In genomic region chr10:79127151-79127961, GRCh38 we compare ENCODE assay signal across 1 cellular context.
TF ChIP-seq lines count a peak whose summit lies in the region.

No MANE protein-coding gene starts in this region.

TF ChIP-seq in HepG2, 621 proteins besides CTCF, POLR2A, EP300 and RAD21 (continued from another document and continues in another):
- no peak for TF ChIP-seq ZNF597 (CRISPR knock-in tag; IDR thresholded peaks at IDR 0.05)
- peak; percentile 34; the same call in 1 of the 2 replicates for TF ChIP-seq CSRNP1 (CRISPR knock-in tag; IDR thresholded peaks at IDR 0.05)
- no peak for TF ChIP-seq BORCS8-MEF2B (CRISPR knock-in tag; IDR thresholded peaks at IDR 0.05)
- no peak for TF ChIP-seq MAFK (conservative IDR thresholded peaks at IDR 0.05 in 1 of 2, IDR thresholded peaks at IDR 0.05 in 1 of 2; ENCODE audit: low read length in 2 of 2)
- TF ChIP-seq KDM4B (CRISPR knock-in tag; IDR thresholded peaks at IDR 0.05): no peak
- TF ChIP-seq SMC3 (IDR thresholded peaks at IDR 0.05; ENCODE audit: low read length): peak; percentile 32; the same call in 1 of the 2 replicates
- no peak for TF ChIP-seq ZNF484 (CRISPR knock-in tag; IDR thresholded peaks at IDR 0.05; ENCODE audit: borderline replicate concordance, low read depth)
- no peak for TF ChIP-seq FOXC1 (CRISPR knock-in tag; IDR thresholded peaks at IDR 0.05; ENCODE audit: borderline replicate concordance)
- 0 out of 2 replicates have a peak, but pooled peaks have one; percentile 52 for TF ChIP-seq ZMYM4 (CRISPR knock-in tag; IDR thresholded peaks at IDR 0.05)
- TF ChIP-seq ZBED4 (CRISPR knock-in tag; IDR thresholded peaks at IDR 0.05; ENCODE audit: borderline replicate concordance): peak; percentile 78
- TF ChIP-seq KAT7 (CRISPR knock-in tag; IDR thresholded peaks at IDR 0.05; ENCODE audit: borderline replicate concordance): no peak
- TF ChIP-seq LCORL (IDR thresholded peaks at IDR 0.05): no peak
- peak; percentile 77 for TF ChIP-seq LCORL (CRISPR knock-in tag; IDR thresholded peaks at IDR 0.05)
- TF ChIP-seq REXO4 (CRISPR knock-in tag; IDR thresholded peaks at IDR 0.05; ENCODE audit: borderline replicate concordance): no peak
- TF ChIP-seq ARID4A (CRISPR knock-in tag; IDR thresholded peaks at IDR 0.05; ENCODE audit: borderline replicate concordance): peak; percentile 56; the same call in 1 of the 2 replicates
- no peak for TF ChIP-seq IRF1 (CRISPR knock-in tag; IDR thresholded peaks at IDR 0.05; ENCODE audit: low read depth)
- peak; percentile 34; the same call in 1 of the 2 replicates for TF ChIP-seq ZFP91 (CRISPR knock-in tag; IDR thresholded peaks at IDR 0.05; ENCODE audit: borderline replicate concordance)
- no peak for TF ChIP-seq BCL3 (CRISPR knock-in tag; IDR thresholded peaks at IDR 0.05)
- TF ChIP-seq ZNF816 (CRISPR knock-in tag; IDR thresholded peaks at IDR 0.05; ENCODE audit: borderline replicate concordance): no peak
- TF ChIP-seq SP1 (IDR thresholded peaks at IDR 0.05): no peak
- no peak for TF ChIP-seq SP1 (CRISPR knock-in tag; IDR thresholded peaks at IDR 0.05)
- TF ChIP-seq SOX13 (IDR thresholded peaks at IDR 0.05): peak; percentile 22; the same call in 1 of the 2 replicates
- peak in 1 of 2 experiments; percentile 64; a peak in 2 of 4 replicates for TF ChIP-seq SOX13 (CRISPR knock-in tag; conservative IDR thresholded peaks at IDR 0.05 in 1 of 2, IDR thresholded peaks at IDR 0.05 in 1 of 2)
- TF ChIP-seq ZNF512B (CRISPR knock-in tag; IDR thresholded peaks at IDR 0.05; ENCODE audit: borderline replicate concordance): no peak
- TF ChIP-seq EHMT2 (IDR thresholded peaks at IDR 0.05; ENCODE audit: borderline replicate concordance, low read depth, low read length): no peak
- TF ChIP-seq NBN (conservative IDR thresholded peaks at IDR 0.05): no peak
- TF ChIP-seq PATZ1 (CRISPR knock-in tag; IDR thresholded peaks at IDR 0.05): peak; percentile 59; the same call in 1 of the 2 replicates
- TF ChIP-seq TFE3 (CRISPR knock-in tag; IDR thresholded peaks at IDR 0.05): no peak
- no peak for TF ChIP-seq ZNF703 (CRISPR knock-in tag; IDR thresholded peaks at IDR 0.05; ENCODE audit: borderline replicate concordance)
- TF ChIP-seq HDAC2 (CRISPR knock-in tag; IDR thresholded peaks at IDR 0.05): peak; percentile 84
- peak; percentile 53; the same call in 1 of the 2 replicates for TF ChIP-seq THAP11 (CRISPR knock-in tag; IDR thresholded peaks at IDR 0.05)
- TF ChIP-seq NFKBIZ (CRISPR knock-in tag; IDR thresholded peaks at IDR 0.05): no peak
- no peak for TF ChIP-seq ZNF557 (CRISPR knock-in tag; IDR thresholded peaks at IDR 0.05)
- no peak for TF ChIP-seq ZNF232 (CRISPR knock-in tag; IDR thresholded peaks at IDR 0.05; ENCODE audit: borderline replicate concordance)
- TF ChIP-seq SRSF9 (IDR thresholded peaks at IDR 0.05; ENCODE audit: borderline replicate concordance, insufficient read depth, low read depth, low read length, poor library complexity, severe bottlenecking): no peak
- TF ChIP-seq ZNF550 (CRISPR knock-in tag; IDR thresholded peaks at IDR 0.05; ENCODE audit: borderline replicate concordance): no peak
- peak; percentile 43 for TF ChIP-seq POGZ (CRISPR knock-in tag; IDR thresholded peaks at IDR 0.05)
- TF ChIP-seq MTF1 (CRISPR knock-in tag; IDR thresholded peaks at IDR 0.05): no peak
